ENCODE assay signal across 1 cellular context in the genomic region with DNA sequence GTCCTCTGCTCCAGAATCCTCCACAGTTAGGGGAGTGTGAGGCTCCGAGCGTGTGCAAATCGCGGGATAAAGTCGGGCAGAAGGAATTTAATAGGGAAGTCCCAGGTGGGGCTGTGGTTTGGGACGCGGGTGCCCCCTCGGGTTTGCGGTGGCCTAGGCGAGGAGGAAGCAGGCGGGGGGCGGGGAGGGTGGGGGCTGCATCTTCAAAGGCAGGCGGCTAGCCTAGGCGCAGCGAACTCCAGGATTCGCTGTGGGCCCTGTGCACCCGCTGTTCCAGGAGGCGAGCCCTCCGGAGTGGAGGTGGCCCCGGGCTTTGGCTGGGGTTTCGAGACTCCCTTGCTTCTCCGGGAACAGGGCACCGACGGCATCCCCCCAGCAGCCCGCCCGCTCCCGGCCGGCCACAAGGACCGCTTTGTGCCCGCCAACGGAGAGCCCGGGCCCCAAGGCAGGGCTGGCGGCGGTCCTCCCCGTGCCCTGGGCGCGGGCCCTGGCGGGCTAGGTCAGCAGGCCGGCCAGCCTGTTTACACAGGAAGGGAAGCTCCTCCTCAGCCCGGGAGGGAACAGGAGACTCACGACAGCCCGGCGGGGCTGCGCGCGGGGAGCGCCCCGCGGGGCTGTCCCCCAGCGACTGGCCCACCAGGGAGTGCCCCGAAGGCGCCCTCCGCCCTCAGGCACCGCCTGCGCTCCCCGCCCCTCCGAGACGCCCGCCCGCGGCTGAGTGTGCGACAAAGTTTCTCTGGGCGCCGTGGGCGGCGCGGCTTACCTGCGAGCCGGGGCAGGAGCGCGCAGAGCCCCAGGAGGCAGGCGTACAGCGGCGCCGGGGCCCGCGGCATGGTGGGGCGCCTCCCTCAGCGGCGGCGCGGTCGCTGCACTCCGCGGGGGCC.
A peak's percentile ranks its signal among the peaks of the same experiment; 100 is the strongest.
TF ChIP-seq lines count a peak whose summit lies in the region.

No MANE protein-coding gene starts in this region.

TF ChIP-seq in HepG2, 621 proteins besides CTCF, POLR2A, EP300 and RAD21 (continues in another document):
- TF ChIP-seq ZNF577 (CRISPR knock-in tag; IDR thresholded peaks at IDR 0.05; ENCODE audit: borderline replicate concordance, low read depth) (no peak), ZFX (CRISPR knock-in tag; IDR thresholded peaks at IDR 0.05; ENCODE audit: low read depth) (peak; percentile 76), ATAD3A (CRISPR knock-in tag; IDR thresholded peaks at IDR 0.05) (no peak), FOXJ3 (CRISPR knock-in tag; IDR thresholded peaks at IDR 0.05; ENCODE audit: borderline replicate concordance) (no peak), CREB1 (IDR thresholded peaks at IDR 0.05) (no peak), CREB1 (CRISPR knock-in tag; IDR thresholded peaks at IDR 0.05) (no peak), ZNF260 (CRISPR knock-in tag; IDR thresholded peaks at IDR 0.05; ENCODE audit: borderline replicate concordance, low read depth) (no peak), EHMT2 (IDR thresholded peaks at IDR 0.05; ENCODE audit: borderline replicate concordance, low read depth, low read length) (no peak), ZBTB7A (CRISPR knock-in tag; IDR thresholded peaks at IDR 0.05) (peak; percentile 28; the same call in 1 of the 2 replicates), TRIM24 (CRISPR knock-in tag; IDR thresholded peaks at IDR 0.05) (no peak), THYN1 (CRISPR knock-in tag; IDR thresholded peaks at IDR 0.05; ENCODE audit: borderline replicate concordance, low read depth) (no peak), PAF1 (CRISPR knock-in tag; IDR thresholded peaks at IDR 0.05) (no peak), ZNF124 (CRISPR knock-in tag; IDR thresholded peaks at IDR 0.05) (no peak), HDAC1 (CRISPR knock-in tag; IDR thresholded peaks at IDR 0.05) (peak; percentile 86), NFYC (CRISPR knock-in tag; IDR thresholded peaks at IDR 0.05) (no peak), ZNF841 (CRISPR knock-in tag; IDR thresholded peaks at IDR 0.05; ENCODE audit: borderline replicate concordance) (no peak), ZNF12 (CRISPR knock-in tag; IDR thresholded peaks at IDR 0.05) (no peak), PTBP1 (IDR thresholded peaks at IDR 0.05; ENCODE audit: low read depth, low read length, poor library complexity, severe bottlenecking) (no peak), IKZF4 (CRISPR knock-in tag; IDR thresholded peaks at IDR 0.05; ENCODE audit: borderline replicate concordance, low read depth, not compliant biosample characterization) (no peak), PHF8 (CRISPR knock-in tag; IDR thresholded peaks at IDR 0.05) (0 out of 2 replicates have a peak, but pooled peaks have one; percentile 41), NRL (CRISPR knock-in tag; IDR thresholded peaks at IDR 0.05; ENCODE audit: borderline replicate concordance) (no peak), MTF2 (CRISPR knock-in tag; IDR thresholded peaks at IDR 0.05; ENCODE audit: borderline replicate concordance) (no peak), ZFP1 (CRISPR knock-in tag; IDR thresholded peaks at IDR 0.05) (no peak), ZNF614 (CRISPR knock-in tag; IDR thresholded peaks at IDR 0.05; ENCODE audit: borderline replicate concordance) (peak; percentile 5; the same call in 1 of the 2 replicates), KDM3A (CRISPR knock-in tag; IDR thresholded peaks at IDR 0.05; ENCODE audit: low read depth) (no peak), ZNF253 (CRISPR knock-in tag; IDR thresholded peaks at IDR 0.05; ENCODE audit: borderline replicate concordance) (no peak), ZNF629 (CRISPR knock-in tag; conservative IDR thresholded peaks at IDR 0.05) (no peak), REPIN1 (CRISPR knock-in tag; IDR thresholded peaks at IDR 0.05; ENCODE audit: borderline replicate concordance, low read depth) (peak; percentile 45; the same call in 1 of the 2 replicates), TSC22D2 (CRISPR knock-in tag; IDR thresholded peaks at IDR 0.05; ENCODE audit: borderline replicate concordance) (peak; percentile 61; the same call in 1 of the 2 replicates), ZNF329 (CRISPR knock-in tag; IDR thresholded peaks at IDR 0.05; ENCODE audit: low read depth) (no peak; the same call in 1 of the 2 replicates), ZNF101 (CRISPR knock-in tag; IDR thresholded peaks at IDR 0.05; ENCODE audit: borderline replicate concordance, low read depth) (no peak), KDM5B (CRISPR knock-in tag; IDR thresholded peaks at IDR 0.05; ENCODE audit: borderline replicate concordance) (no peak; the same call in 1 of the 2 replicates), ZNF816 (CRISPR knock-in tag; IDR thresholded peaks at IDR 0.05; ENCODE audit: borderline replicate concordance) (peak; percentile 43; the same call in 1 of the 2 replicates), SMAD3 (CRISPR knock-in tag; IDR thresholded peaks at IDR 0.05) (no peak), TBX2 (CRISPR knock-in tag; IDR thresholded peaks at IDR 0.05; ENCODE audit: borderline replicate concordance) (no peak), ZNF224 (CRISPR knock-in tag; IDR thresholded peaks at IDR 0.05) (no peak), ZNF460 (CRISPR knock-in tag; IDR thresholded peaks at IDR 0.05; ENCODE audit: borderline replicate concordance) (no peak)
- TF ChIP-seq, protein P1, sequence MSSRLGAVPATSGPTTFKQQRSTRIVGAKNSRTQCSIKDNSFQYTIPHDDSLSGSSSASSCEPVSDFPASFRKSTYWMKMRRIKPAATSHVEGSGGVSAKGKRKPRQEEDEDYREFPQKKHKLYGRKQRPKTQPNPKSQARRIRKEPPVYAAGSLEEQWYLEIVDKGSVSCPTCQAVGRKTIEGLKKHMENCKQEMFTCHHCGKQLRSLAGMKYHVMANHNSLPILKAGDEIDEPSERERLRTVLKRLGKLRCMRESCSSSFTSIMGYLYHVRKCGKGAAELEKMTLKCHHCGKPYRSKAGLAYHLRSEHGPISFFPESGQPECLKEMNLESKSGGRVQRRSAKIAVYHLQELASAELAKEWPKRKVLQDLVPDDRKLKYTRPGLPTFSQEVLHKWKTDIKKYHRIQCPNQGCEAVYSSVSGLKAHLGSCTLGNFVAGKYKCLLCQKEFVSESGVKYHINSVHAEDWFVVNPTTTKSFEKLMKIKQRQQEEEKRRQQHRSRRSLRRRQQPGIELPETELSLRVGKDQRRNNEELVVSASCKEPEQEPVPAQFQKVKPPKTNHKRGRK (CRISPR knock-in tag; IDR thresholded peaks at IDR 0.05) = no peak
- TF ChIP-seq, protein P2, sequence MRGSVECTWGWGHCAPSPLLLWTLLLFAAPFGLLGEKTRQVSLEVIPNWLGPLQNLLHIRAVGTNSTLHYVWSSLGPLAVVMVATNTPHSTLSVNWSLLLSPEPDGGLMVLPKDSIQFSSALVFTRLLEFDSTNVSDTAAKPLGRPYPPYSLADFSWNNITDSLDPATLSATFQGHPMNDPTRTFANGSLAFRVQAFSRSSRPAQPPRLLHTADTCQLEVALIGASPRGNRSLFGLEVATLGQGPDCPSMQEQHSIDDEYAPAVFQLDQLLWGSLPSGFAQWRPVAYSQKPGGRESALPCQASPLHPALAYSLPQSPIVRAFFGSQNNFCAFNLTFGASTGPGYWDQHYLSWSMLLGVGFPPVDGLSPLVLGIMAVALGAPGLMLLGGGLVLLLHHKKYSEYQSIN (CRISPR knock-in tag; IDR thresholded peaks at IDR 0.05; ENCODE audit: borderline replicate concordance) = no peak
- TF ChIP-seq, protein P3, sequence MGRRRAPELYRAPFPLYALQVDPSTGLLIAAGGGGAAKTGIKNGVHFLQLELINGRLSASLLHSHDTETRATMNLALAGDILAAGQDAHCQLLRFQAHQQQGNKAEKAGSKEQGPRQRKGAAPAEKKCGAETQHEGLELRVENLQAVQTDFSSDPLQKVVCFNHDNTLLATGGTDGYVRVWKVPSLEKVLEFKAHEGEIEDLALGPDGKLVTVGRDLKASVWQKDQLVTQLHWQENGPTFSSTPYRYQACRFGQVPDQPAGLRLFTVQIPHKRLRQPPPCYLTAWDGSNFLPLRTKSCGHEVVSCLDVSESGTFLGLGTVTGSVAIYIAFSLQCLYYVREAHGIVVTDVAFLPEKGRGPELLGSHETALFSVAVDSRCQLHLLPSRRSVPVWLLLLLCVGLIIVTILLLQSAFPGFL (CRISPR knock-in tag; IDR thresholded peaks at IDR 0.05) = no peak
- TF ChIP-seq, protein P4, sequence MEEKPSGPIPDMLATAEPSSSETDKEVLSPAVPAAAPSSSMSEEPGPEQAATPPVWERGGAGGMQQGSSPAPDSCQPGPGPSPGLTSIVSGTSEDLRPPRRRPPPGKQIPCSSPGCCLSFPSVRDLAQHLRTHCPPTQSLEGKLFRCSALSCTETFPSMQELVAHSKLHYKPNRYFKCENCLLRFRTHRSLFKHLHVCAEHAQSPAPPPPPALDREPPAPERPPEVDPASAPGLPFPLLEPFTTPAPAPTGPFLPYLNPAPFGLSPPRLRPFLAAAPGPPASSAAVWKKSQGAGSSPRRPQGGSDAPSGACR (CRISPR knock-in tag; IDR thresholded peaks at IDR 0.05) = no peak
- TF ChIP-seq, protein P5, sequence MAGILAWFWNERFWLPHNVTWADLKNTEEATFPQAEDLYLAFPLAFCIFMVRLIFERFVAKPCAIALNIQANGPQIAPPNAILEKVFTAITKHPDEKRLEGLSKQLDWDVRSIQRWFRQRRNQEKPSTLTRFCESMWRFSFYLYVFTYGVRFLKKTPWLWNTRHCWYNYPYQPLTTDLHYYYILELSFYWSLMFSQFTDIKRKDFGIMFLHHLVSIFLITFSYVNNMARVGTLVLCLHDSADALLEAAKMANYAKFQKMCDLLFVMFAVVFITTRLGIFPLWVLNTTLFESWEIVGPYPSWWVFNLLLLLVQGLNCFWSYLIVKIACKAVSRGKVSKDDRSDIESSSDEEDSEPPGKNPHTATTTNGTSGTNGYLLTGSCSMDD (CRISPR knock-in tag; IDR thresholded peaks at IDR 0.05) = no peak
- TF ChIP-seq, protein P6, sequence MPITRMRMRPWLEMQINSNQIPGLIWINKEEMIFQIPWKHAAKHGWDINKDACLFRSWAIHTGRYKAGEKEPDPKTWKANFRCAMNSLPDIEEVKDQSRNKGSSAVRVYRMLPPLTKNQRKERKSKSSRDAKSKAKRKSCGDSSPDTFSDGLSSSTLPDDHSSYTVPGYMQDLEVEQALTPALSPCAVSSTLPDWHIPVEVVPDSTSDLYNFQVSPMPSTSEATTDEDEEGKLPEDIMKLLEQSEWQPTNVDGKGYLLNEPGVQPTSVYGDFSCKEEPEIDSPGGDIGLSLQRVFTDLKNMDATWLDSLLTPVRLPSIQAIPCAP (CRISPR knock-in tag; IDR thresholded peaks at IDR 0.05; ENCODE audit: low read depth) = no peak
- TF ChIP-seq, protein P7, sequence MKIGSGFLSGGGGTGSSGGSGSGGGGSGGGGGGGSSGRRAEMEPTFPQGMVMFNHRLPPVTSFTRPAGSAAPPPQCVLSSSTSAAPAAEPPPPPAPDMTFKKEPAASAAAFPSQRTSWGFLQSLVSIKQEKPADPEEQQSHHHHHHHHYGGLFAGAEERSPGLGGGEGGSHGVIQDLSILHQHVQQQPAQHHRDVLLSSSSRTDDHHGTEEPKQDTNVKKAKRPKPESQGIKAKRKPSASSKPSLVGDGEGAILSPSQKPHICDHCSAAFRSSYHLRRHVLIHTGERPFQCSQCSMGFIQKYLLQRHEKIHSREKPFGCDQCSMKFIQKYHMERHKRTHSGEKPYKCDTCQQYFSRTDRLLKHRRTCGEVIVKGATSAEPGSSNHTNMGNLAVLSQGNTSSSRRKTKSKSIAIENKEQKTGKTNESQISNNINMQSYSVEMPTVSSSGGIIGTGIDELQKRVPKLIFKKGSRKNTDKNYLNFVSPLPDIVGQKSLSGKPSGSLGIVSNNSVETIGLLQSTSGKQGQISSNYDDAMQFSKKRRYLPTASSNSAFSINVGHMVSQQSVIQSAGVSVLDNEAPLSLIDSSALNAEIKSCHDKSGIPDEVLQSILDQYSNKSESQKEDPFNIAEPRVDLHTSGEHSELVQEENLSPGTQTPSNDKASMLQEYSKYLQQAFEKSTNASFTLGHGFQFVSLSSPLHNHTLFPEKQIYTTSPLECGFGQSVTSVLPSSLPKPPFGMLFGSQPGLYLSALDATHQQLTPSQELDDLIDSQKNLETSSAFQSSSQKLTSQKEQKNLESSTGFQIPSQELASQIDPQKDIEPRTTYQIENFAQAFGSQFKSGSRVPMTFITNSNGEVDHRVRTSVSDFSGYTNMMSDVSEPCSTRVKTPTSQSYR (CRISPR knock-in tag; IDR thresholded peaks at IDR 0.05; ENCODE audit: borderline replicate concordance) = no peak
- TF ChIP-seq, protein P8, sequence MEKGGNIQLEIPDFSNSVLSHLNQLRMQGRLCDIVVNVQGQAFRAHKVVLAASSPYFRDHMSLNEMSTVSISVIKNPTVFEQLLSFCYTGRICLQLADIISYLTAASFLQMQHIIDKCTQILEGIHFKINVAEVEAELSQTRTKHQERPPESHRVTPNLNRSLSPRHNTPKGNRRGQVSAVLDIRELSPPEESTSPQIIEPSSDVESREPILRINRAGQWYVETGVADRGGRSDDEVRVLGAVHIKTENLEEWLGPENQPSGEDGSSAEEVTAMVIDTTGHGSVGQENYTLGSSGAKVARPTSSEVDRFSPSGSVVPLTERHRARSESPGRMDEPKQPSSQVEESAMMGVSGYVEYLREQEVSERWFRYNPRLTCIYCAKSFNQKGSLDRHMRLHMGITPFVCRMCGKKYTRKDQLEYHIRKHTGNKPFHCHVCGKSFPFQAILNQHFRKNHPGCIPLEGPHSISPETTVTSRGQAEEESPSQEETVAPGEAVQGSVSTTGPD (CRISPR knock-in tag; IDR thresholded peaks at IDR 0.05) = no peak
- TF ChIP-seq, protein P9, sequence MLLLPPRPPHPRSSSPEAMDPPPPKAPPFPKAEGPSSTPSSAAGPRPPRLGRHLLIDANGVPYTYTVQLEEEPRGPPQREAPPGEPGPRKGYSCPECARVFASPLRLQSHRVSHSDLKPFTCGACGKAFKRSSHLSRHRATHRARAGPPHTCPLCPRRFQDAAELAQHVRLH (CRISPR knock-in tag; IDR thresholded peaks at IDR 0.05; ENCODE audit: borderline replicate concordance, low read depth) = peak; percentile 52; the same call in 1 of the 2 replicates
- TF ChIP-seq, protein P10, sequence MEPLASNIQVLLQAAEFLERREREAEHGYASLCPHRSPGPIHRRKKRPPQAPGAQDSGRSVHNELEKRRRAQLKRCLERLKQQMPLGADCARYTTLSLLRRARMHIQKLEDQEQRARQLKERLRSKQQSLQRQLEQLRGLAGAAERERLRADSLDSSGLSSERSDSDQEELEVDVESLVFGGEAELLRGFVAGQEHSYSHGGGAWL (CRISPR knock-in tag; IDR thresholded peaks at IDR 0.05) = peak; percentile 53
- TF ChIP-seq, protein P11, sequence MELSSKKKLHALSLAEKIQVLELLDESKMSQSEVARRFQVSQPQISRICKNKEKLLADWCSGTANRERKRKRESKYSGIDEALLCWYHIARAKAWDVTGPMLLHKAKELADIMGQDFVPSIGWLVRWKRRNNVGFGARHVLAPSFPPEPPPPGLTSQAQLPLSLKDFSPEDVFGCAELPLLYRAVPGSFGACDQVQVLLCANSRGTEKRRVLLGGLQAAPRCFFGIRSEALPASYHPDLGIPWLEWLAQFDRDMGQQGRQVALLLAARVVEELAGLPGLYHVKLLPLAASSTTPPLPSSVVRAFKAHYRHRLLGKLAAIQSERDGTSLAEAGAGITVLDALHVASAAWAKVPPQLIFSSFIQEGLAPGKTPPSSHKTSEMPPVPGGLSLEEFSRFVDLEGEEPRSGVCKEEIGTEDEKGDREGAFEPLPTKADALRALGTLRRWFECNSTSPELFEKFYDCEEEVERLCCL (CRISPR knock-in tag; IDR thresholded peaks at IDR 0.05; ENCODE audit: borderline replicate concordance) = no peak
- TF ChIP-seq, protein P12, sequence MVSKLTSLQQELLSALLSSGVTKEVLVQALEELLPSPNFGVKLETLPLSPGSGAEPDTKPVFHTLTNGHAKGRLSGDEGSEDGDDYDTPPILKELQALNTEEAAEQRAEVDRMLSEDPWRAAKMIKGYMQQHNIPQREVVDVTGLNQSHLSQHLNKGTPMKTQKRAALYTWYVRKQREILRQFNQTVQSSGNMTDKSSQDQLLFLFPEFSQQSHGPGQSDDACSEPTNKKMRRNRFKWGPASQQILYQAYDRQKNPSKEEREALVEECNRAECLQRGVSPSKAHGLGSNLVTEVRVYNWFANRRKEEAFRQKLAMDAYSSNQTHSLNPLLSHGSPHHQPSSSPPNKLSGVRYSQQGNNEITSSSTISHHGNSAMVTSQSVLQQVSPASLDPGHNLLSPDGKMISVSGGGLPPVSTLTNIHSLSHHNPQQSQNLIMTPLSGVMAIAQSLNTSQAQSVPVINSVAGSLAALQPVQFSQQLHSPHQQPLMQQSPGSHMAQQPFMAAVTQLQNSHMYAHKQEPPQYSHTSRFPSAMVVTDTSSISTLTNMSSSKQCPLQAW (CRISPR knock-in tag; IDR thresholded peaks at IDR 0.05) = no peak
